12 cellular contexts compared by ENCODE assay signal in the genomic region with DNA sequence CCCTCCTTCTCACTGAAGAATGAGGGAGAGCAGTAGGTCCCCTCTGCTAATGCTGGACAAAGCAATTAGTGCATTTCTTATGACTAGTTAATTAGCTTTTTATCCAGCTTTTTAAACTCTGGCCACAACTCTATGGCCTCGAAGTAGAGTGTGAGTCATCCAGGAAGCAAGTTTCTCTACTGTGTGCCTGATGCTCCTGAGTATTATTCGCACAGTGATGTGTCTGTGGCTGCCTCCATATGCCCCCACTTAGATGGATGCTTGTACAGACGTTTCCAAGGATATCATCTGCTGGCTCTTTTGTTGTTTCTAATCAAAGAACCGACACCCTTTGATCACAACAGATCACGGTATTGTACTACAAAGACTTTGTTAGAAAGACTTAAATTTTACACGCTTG. TPM values are rescaled to one million over a fixed set of nuclear protein-coding genes. Genes with fewer than 3 reads are reported as not detected.
DNase-seq lines count a peak whose midpoint lies in the region; ATAC-seq and TF ChIP-seq lines count a peak whose summit lies in the region.
"Had no signal": no experiment of that assay in that cellular context is flagged by ENCODE, and none has a peak within 500 bp of the region (broad histone marks: within the 10 kb centered on the region; RNA-seq: fewer than 3 reads in every experiment).

No MANE protein-coding gene starts in this region.

- H3K4me1 Mint-ChIP-seq in activated CD8-positive, alpha-beta T cell treated with anti-CD3 and anti-CD28 coated beads for 36 hours (ENCODE audit: low read depth): peaks cover 18% of the 10 kb centered on the region

- intact Hi-C loops in activated CD8-positive, alpha-beta T cell treated with anti-CD3 and anti-CD28 coated beads for 36 hours (cut with micrococcal nuclease): no loop called here
- intact Hi-C loops in left colon (cut with DNase I, micrococcal nuclease): no loop called here

- H3K27me3 Mint-ChIP-seq in activated CD8-positive, alpha-beta T cell treated with anti-CD3 and anti-CD28 coated beads for 36 hours: no peaks in the 10 kb centered on the region

- POLR2A ChIA-PET in activated CD8-positive, alpha-beta T cell treated with anti-CD3 and anti-CD28 coated beads for 36 hours (lab: Charles Lee): no interaction called here

- ATAC-seq in activated CD8-positive, alpha-beta T cell treated with anti-CD3 and anti-CD28 coated beads for 36 hours: peak; percentile 90
- ATAC-seq in left colon: peak; percentile 71
- ATAC-seq in activated CD4-positive, CD25-positive, alpha-beta regulatory T cell treated with anti-CD3 and anti-CD28 coated beads, Interleukin-2, amount 50 U/mL, for 24 hours: no peak

- H3K36me3 Mint-ChIP-seq in activated CD8-positive, alpha-beta T cell treated with anti-CD3 and anti-CD28 coated beads for 36 hours (ENCODE audit: low read depth): no peaks in the 10 kb centered on the region

- no peak overlapping the region for H3K4me3 Mint-ChIP-seq in activated CD8-positive, alpha-beta T cell treated with anti-CD3 and anti-CD28 coated beads for 36 hours

- CTCF ChIA-PET in activated CD8-positive, alpha-beta T cell treated with anti-CD3 and anti-CD28 coated beads for 36 hours (lab: Charles Lee): interaction anchor here (3.8 kb wide), 1 partner anchor 18 kb away, joined by 19 read pairs; no protein-coding TSS in a partner anchor

- DNase-seq in COLO668 (lab: John Stamatoyannopoulos, UW; ENCODE audit: unreplicated experiment) (peak; percentile 37), HT-29 (ENCODE audit: low spot score) (peak; percentile 48), left colon (no peak), mucosa of gallbladder (ENCODE audit: low spot score) (no peak), COR-L47 (lab: John Stamatoyannopoulos, UW) (no peak), caudate nucleus (lab: John Stamatoyannopoulos, UW) (no peak)
- peak; percentile 20 for DNase-seq in activated CD8-positive, alpha-beta T cell treated with anti-CD3 and anti-CD28 coated beads for 36 hours
- DNase-seq: activated gamma-delta T cell; NCI-H446; SIG-M5; stimulated activated CD4-positive, alpha-beta T cell treated with anti-CD3 and anti-CD28 coated beads, Interleukin-1b, Interleukin-23, amount 100 ng/mL, for 48 hours had no signal

- TF ChIP-seq CTCF in activated CD8-positive, alpha-beta T cell treated with anti-CD3 and anti-CD28 coated beads for 36 hours (IDR thresholded peaks at IDR 0.05): no peak

- H3K27ac ChIP-seq in caudate nucleus (ENCODE audit: low read depth, low read length): no peak overlapping the region

- no peaks in the 10 kb centered on the region for H3K9me3 Mint-ChIP-seq in activated CD8-positive, alpha-beta T cell treated with anti-CD3 and anti-CD28 coated beads for 36 hours

- peak overlapping the region; percentile 20 for H3K27ac Mint-ChIP-seq in activated CD8-positive, alpha-beta T cell treated with anti-CD3 and anti-CD28 coated beads for 36 hours

RNA-seq across cellular contexts. Expression of gene CHN2, which starts 12.9 kb away (rescaled TPM):
- 4.3 and 7.2 TPM in 2 replicates for total RNA-seq in HT-29 (2014; rRNA removed; shearing (Covaris generic))
- 1 to 10 TPM; 1.7 to 1.8 TPM for total RNA-seq in activated CD8-positive, alpha-beta T cell treated with anti-CD3 and anti-CD28 coated beads for 36 hours
- 10 to 100 TPM; 30.0 to 32.9 TPM for total RNA-seq in left colon
- total RNA-seq in mucosa of gallbladder: 24.7 TPM

Comparison
In these comparisons a context has a peak if more than half of its experiments do, and no peak if none do; other contexts are left out.
1. DNase-seq: peak in COLO668 (single experiment), HT-29 (single experiment) and activated CD8-positive, alpha-beta T cell treated with anti-CD3 and anti-CD28 coated beads for 36 hours (single experiment); none in left colon (0 of 2), mucosa of gallbladder (single experiment), COR-L47 (single experiment) and caudate nucleus (0 of 61).
2. ATAC-seq: peak in activated CD8-positive, alpha-beta T cell treated with anti-CD3 and anti-CD28 coated beads for 36 hours (single experiment) and left colon (single experiment); none in activated CD4-positive, CD25-positive, alpha-beta regulatory T cell treated with anti-CD3 and anti-CD28 coated beads, Interleukin-2, amount 50 U/mL, for 24 hours (0 of 2).